8 cellular contexts compared by ENCODE assay signal in genomic region chr1:198922638-198923430, GRCh38.
DNase-seq lines count a peak whose midpoint lies in the region; ATAC-seq, FAIRE-seq and TF ChIP-seq lines count a peak whose summit lies in the region.

No MANE protein-coding gene starts in this region.

- intact Hi-C loops in cardiac septum (cut with DNase I): no loop called here

- TF ChIP-seq CTCF in Peyer's patch (IDR thresholded peaks at IDR 0.05) (no peak), HFFc6 (IDR thresholded peaks at IDR 0.05) (no peak)

- H3K4me1 ChIP-seq in Peyer's patch: no peaks in the 10 kb centered on the region

- H3K36me3 Mint-ChIP-seq in HFFc6 (ENCODE audit: low read depth): peaks cover 13% of the 10 kb centered on the region

- peak; percentile 36 for FAIRE-seq in colon (lab: Jason Lieb, UNC)

- no peaks in the 10 kb centered on the region for H3K36me3 ChIP-seq in Peyer's patch

- H3K27me3 ChIP-seq in Peyer's patch: no peaks in the 10 kb centered on the region

- DNase-seq in Peyer's patch (no peak), NCI-H748 (lab: John Stamatoyannopoulos, UW; ENCODE audit: unreplicated experiment) (no peak), cardiac septum (ENCODE audit: low spot score) (no peak), HFFc6 (no peak)

- no peaks in the 10 kb centered on the region for H3K27me3 Mint-ChIP-seq in HFFc6 (ENCODE audit: insufficient read depth)

- no peak for TF ChIP-seq POLR2A in Peyer's patch (IDR thresholded peaks at IDR 0.05)

- no peak overlapping the region for H3K4me3 ChIP-seq in Peyer's patch

- H3K27ac Mint-ChIP-seq in HFFc6: no peak overlapping the region

- H3K4me1 Mint-ChIP-seq in HFFc6 (ENCODE audit: low read depth): peaks cover 41% of the 10 kb centered on the region

- no peak overlapping the region for H3K4me3 Mint-ChIP-seq in HFFc6

- no peaks in the 10 kb centered on the region for H3K9me3 Mint-ChIP-seq in HFFc6

- no peaks in the 10 kb centered on the region for H3K9me3 ChIP-seq in Peyer's patch

- ATAC-seq in GM18498 (IDR thresholded peaks at IDR 0.05; ENCODE audit: unreplicated experiment): peak; percentile 64
- ATAC-seq in GM21447 (IDR thresholded peaks at IDR 0.05; ENCODE audit: unreplicated experiment): peak; percentile 53
- peak; percentile 50 for ATAC-seq in HG03469 (IDR thresholded peaks at IDR 0.05; ENCODE audit: unreplicated experiment)

- H3K27ac ChIP-seq in Peyer's patch: peak overlapping the region in 1 of 4 donors; percentile 21
